1 cellular context compared by ENCODE assay signal in the genomic region with DNA sequence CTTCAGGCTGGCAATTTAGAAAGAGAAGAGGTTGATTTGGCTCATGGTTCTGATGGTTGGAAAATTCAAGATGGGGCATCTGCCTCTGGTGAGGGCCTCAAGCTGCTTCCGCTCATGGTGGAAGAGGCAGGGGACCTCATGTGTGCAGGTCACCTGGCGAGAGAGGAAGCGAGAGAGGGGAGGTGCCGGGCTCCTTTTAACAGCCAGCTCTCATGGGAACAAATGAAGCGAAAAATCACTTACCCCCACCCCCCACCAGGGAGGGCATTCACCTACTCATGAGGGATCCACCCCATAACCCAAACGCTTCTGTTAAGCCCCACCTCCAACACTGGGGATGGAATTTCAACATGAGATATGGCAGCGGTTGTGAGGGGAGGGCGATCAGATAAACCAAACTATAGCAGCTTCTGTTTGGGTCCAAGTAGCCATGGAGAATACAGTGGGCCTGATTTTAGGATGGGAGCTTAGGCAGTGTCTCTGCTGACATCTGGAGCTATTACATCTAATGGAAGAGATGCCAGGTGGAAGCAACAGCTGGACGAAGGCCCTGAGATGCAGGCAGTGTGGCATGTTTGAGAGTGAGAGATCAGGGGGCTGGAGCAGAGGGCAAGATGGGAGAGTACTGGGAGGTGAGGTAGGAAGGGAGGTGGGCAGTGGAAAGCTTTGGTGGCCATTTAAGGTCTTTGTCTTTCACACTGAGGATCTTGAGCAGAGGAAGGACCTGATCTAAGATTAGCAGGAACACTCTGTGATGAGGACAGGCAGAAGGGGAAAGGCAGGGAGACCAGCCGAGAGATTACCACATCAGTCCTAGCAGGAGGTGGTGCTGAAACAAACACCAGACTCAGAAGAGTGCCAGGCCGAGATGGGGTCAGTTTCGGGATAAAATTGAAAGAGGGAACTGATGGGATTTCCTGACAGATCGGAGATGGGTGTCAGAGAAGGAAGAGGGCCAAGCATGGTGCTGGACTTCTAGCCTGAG.
TF ChIP-seq lines count a peak whose summit lies in the region.

No MANE protein-coding gene starts in this region.

TF ChIP-seq in IMR-90, 13 proteins besides CTCF, POLR2A, EP300 and RAD21:
- TF ChIP-seq FOS (IDR thresholded peaks at IDR 0.05; ENCODE audit: low read depth, low read length): no peak
- TF ChIP-seq, protein P1, sequence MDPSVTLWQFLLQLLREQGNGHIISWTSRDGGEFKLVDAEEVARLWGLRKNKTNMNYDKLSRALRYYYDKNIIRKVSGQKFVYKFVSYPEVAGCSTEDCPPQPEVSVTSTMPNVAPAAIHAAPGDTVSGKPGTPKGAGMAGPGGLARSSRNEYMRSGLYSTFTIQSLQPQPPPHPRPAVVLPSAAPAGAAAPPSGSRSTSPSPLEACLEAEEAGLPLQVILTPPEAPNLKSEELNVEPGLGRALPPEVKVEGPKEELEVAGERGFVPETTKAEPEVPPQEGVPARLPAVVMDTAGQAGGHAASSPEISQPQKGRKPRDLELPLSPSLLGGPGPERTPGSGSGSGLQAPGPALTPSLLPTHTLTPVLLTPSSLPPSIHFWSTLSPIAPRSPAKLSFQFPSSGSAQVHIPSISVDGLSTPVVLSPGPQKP (IDR thresholded peaks at IDR 0.05; ENCODE audit: borderline replicate concordance, low read depth, low read length): no peak
- TF ChIP-seq, protein P2, sequence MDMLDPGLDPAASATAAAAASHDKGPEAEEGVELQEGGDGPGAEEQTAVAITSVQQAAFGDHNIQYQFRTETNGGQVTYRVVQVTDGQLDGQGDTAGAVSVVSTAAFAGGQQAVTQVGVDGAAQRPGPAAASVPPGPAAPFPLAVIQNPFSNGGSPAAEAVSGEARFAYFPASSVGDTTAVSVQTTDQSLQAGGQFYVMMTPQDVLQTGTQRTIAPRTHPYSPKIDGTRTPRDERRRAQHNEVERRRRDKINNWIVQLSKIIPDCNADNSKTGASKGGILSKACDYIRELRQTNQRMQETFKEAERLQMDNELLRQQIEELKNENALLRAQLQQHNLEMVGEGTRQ (IDR thresholded peaks at IDR 0.05; ENCODE audit: low read depth, low read length): no peak
- no peak for TF ChIP-seq RFX5 (IDR thresholded peaks at IDR 0.05; ENCODE audit: low read depth, low read length)
- TF ChIP-seq RCOR1 (IDR thresholded peaks at IDR 0.05; ENCODE audit: insufficient replicate concordance, low read length): no peak
- TF ChIP-seq SMC3 (IDR thresholded peaks at IDR 0.05; ENCODE audit: low read depth, low read length): no peak
- no peak for TF ChIP-seq BHLHE40 (IDR thresholded peaks at IDR 0.05; ENCODE audit: low read depth, low read length)
